ENCODE assay signal across 10 cellular contexts in genomic region chr1:13583592-13583963, GRCh38. TPM values are rescaled to one million over a fixed set of nuclear protein-coding genes. Genes with fewer than 3 reads are reported as not detected.
DNase-seq lines count a peak whose midpoint lies in the region; ATAC-seq and TF ChIP-seq lines count a peak whose summit lies in the region.
"Had no signal": no experiment of that assay in that cellular context is flagged by ENCODE, and none has a peak within 500 bp of the region (broad histone marks: within the 10 kb centered on the region; RNA-seq: fewer than 3 reads in every experiment).

A gene with protein sequence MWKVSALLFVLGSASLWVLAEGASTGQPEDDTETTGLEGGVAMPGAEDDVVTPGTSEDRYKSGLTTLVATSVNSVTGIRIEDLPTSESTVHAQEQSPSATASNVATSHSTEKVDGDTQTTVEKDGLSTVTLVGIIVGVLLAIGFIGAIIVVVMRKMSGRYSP (plus strand): TSS chr1:13583832. CDS start chr1:13584034, 202 bp downstream.

- H3K9me3 ChIP-seq in esophagus (ENCODE audit: control insufficient read depth in 2 of 2, insufficient read depth in 1 of 2, low read depth in 1 of 2, low read length in 1 of 2): peaks cover 0 to 2% of the 10 kb centered on the region in 2 donors
- H3K9me3 ChIP-seq in testis: no peaks in the 10 kb centered on the region

- intact Hi-C loops in testis (cut with DNase I; ENCODE audit: low total_unique reads): no loop called here

- ATAC-seq in HG02610 (IDR thresholded peaks at IDR 0.05; ENCODE audit: unreplicated experiment): no peak
- ATAC-seq in naive thymus-derived CD8-positive, alpha-beta T cell: no peak

- H3K4me3 Mint-ChIP-seq in naive thymus-derived CD8-positive, alpha-beta T cell: no peak within 1 kb of the TSS

- peaks cover 0 to 3% (median 0%) of the 10 kb centered on the region in 9 donors for H3K9me3 Mint-ChIP-seq in naive thymus-derived CD8-positive, alpha-beta T cell

- H3K27me3 ChIP-seq in esophagus (ENCODE audit: control insufficient read depth in 1 of 2, insufficient read depth in 2 of 2, low read length in 2 of 2) (no peaks in the 10 kb centered on the region), testis (no peaks in the 10 kb centered on the region)

- DNase-seq in NCI-H2171 treated with DMSO at 0.1 percent for 48 hours (lab: John Stamatoyannopoulos, UW): peak; percentile 51
- peak in 1 of 2 donors; percentile 82 for DNase-seq in lung microvascular endothelial cell (ENCODE audit: low read depth in 2 of 2)
- DNase-seq in testis: peak; percentile 48
- DNase-seq in OCI-M2 (lab: John Stamatoyannopoulos, UW; ENCODE audit: unreplicated experiment): no peak
- no peak for DNase-seq in NCI-H1436 (lab: John Stamatoyannopoulos, UW)
- DNase-seq in naive thymus-derived CD8-positive, alpha-beta T cell: no peak
- DNase-seq: stimulated activated CD4-positive, alpha-beta T cell treated with anti-CD3 and anti-CD28 coated beads, Interleukin-4, amount 100 ng/mL, for 1 hour had no signal

- WGBS in esophagus, 2 donors: 2% methylated on average over 29 of the region's 29 CpGs
- 0% methylated on average over 16 to 29 of the region's 29 CpGs for WGBS in testis, 2 donors

- H3K4me3 ChIP-seq in esophagus (ENCODE audit: low read depth in 1 of 2, low read length in 2 of 2) (peak within 1 kb of the TSS; percentile 45 to 51), testis (peak within 1 kb of the TSS; percentile 58 to 61)

- no peak for TF ChIP-seq POLR2A in testis (IDR thresholded peaks at IDR 0.05)

- H3K27ac ChIP-seq in esophagus (ENCODE audit: low read depth in 2 of 2, low read length in 1 of 2) (peak within 1 kb of the TSS; percentile 57 to 81), testis (peak within 1 kb of the TSS; percentile 49 to 87)

- H3K36me3 ChIP-seq in esophagus (ENCODE audit: control insufficient read depth in 2 of 2, insufficient read depth in 2 of 2, low read length in 1 of 2): no peaks in the 10 kb centered on the region
- no peaks in the 10 kb centered on the region for H3K36me3 ChIP-seq in testis (ENCODE audit: low read depth, missing control alignments)

- peaks cover 0 to 2% (median 0%) of the 10 kb centered on the region in 4 donors for H3K4me1 Mint-ChIP-seq in naive thymus-derived CD8-positive, alpha-beta T cell

- POLR2A ChIA-PET in naive thymus-derived CD8-positive, alpha-beta T cell (lab: Charles Lee): no interaction called here

- H3K36me3 Mint-ChIP-seq in naive thymus-derived CD8-positive, alpha-beta T cell: peaks cover 0 to 3% (median 0%) of the 10 kb centered on the region in 3 donors

- H3K27me3 Mint-ChIP-seq in naive thymus-derived CD8-positive, alpha-beta T cell: peaks cover 41 to 88% (median 62%) of the 10 kb centered on the region in 5 donors

- H3K27ac Mint-ChIP-seq in naive thymus-derived CD8-positive, alpha-beta T cell: no peak within 1 kb of the TSS

- peaks cover 2 to 4% of the 10 kb centered on the region in 2 donors for H3K4me1 ChIP-seq in esophagus (ENCODE audit: control insufficient read depth in 2 of 2, insufficient read depth in 2 of 2, low read length in 1 of 2)
- peaks cover 3% of the 10 kb centered on the region for H3K4me1 ChIP-seq in testis

- TF ChIP-seq CTCF in testis (IDR thresholded peaks at IDR 0.05): no peak

RNA-seq across cellular contexts. Expression of the gene that starts here (rescaled TPM):
- 10 to 100 TPM in 1 of 2 donors, 1 to 10 TPM in 1; 2.4 to 11.9 TPM for polyA plus RNA-seq in esophagus
- total RNA-seq in lung microvascular endothelial cell: 45.1 and 108 TPM in 2 replicates
- total RNA-seq in testis: 1 to 10 TPM; 6.5 to 8.7 TPM
- polyA plus RNA-seq in testis (ENCODE audit: insufficient read depth, low read depth, low replicate concordance): 14.3 TPM
- total RNA-seq in naive thymus-derived CD8-positive, alpha-beta T cell: not detected
- not detected for polyA plus RNA-seq in naive thymus-derived CD8-positive, alpha-beta T cell
- total RNA-seq: T-helper 2 cell treated with Interferon-gamma antibody and Interleukin-4, amounts not matched to agents 100 ng/mL and 5 ng/mL, for 36 hours had no signal

Comparison
In these comparisons a context has a peak if more than half of its experiments do, and no peak if none do; other contexts are left out.
1. DNase-seq: peak in NCI-H2171 treated with DMSO at 0.1 percent for 48 hours (single experiment) and testis (single experiment); none in OCI-M2 (single experiment), NCI-H1436 (single experiment) and naive thymus-derived CD8-positive, alpha-beta T cell (0 of 10).